In the genomic region with DNA sequence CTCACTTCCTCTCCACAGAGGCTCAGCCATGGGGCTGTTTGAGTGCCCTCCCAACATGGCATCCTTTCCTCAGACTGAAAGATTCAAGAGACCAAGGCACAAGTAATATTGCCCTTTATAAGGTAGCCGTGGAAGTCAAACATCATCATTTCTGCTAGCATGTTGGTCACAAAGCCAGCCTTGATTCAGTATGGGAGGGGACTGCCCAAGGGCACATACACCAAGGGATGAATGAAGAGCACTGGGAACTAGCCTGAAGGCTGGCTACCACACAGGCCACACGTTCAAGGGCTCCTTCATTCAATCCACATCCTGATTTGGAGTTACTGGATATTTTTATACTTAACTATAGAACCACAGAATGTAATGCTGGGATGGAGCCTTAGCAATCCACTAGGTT, we compare ENCODE assay signal across 30 cellular contexts. TPM values are rescaled to one million over a fixed set of nuclear protein-coding genes. Genes with fewer than 3 reads are reported as not detected.
"Had no signal": no experiment of that assay in that cellular context is flagged by ENCODE, and none has a peak within 500 bp of the region (broad histone marks: within the 10 kb centered on the region; RNA-seq: fewer than 3 reads in every experiment).

No MANE protein-coding gene starts in this region.

- H3K27me3 ChIP-seq: adrenal gland, body of pancreas, colonic mucosa, gastrocnemius medialis, heart left ventricle had no signal

- DNase-seq: activated CD4-positive, alpha-beta T cell treated with anti-CD3 and anti-CD28 coated beads for 1 hour; activated CD4-positive, alpha-beta T cell treated with anti-CD3 and anti-CD28 coated beads, Interleukin-2, amount 50 U/mL, for 4 hours; activated CD8-positive, alpha-beta memory T cell treated with anti-CD3 and anti-CD28 coated beads for 24 hours; activated effector memory CD4-positive, alpha-beta T cell treated with anti-CD3 and anti-CD28 coated beads, Interleukin-2, amount 50 U/mL, for 16 hours; activated naive CD8-positive, alpha-beta T cell treated with anti-CD3 and anti-CD28 coated beads, Interleukin-2, amount 50 U/mL, for 24 hours; activated T-cell treated with anti-CD3 and anti-CD28 coated beads, Interleukin-2, amount 50 U/mL, for 4 hours; aorta; central memory CD4-positive, alpha-beta T cell; cerebellar nuclear complex; effector memory CD4-positive, alpha-beta T cell; glutamatergic neuron; T-helper 9 cell had no signal

- H3K27ac ChIP-seq: adrenal gland, body of pancreas, colonic mucosa, dorsolateral prefrontal cortex, gastrocnemius medialis, heart left ventricle, VCaP had no signal

- H3K27ac Mint-ChIP-seq: activated CD4-positive, alpha-beta T cell treated with anti-CD3 and anti-CD28 coated beads, Interleukin-2, amount 10 ng/mL, durations not matched to agents 7 days and 5 days; activated CD8-positive, alpha-beta T cell treated with anti-CD3 and anti-CD28 coated beads for 36 hours; activated naive CD4-positive, alpha-beta T cell treated with anti-CD3 and anti-CD28 coated beads for 36 hours; activated naive CD4-positive, alpha-beta T cell treated with anti-CD3 and anti-CD28 coated beads, Interleukin-2, amount 50 U/mL, for 24 hours; activated naive CD8-positive, alpha-beta T cell treated with anti-CD3 and anti-CD28 coated beads for 36 hours; activated naive CD8-positive, alpha-beta T cell treated with anti-CD3 and anti-CD28 coated beads, Interleukin-2, amount 50 U/mL, for 24 hours; activated T-helper 1 cell treated with anti-CD3 and anti-CD28 coated beads, Interleukin-12 subunit alpha, Interleukin-12 subunit beta, Interleukin-2, Interleukin-4 antibody, amounts not matched to agents 30 ng/mL and 10 ng/mL and 1 ng/mL, durations not matched to agents 14 hours and 24 hours and 36 hours; activated T-helper 2 cell treated with anti-CD3 and anti-CD28 coated beads, Interferon-gamma antibody, Interleukin-2, Interleukin-4, amounts not matched to agents 10 μg/mL and 5 μg/mL and 100 μg/mL, durations not matched to agents 14 hours and 24 hours and 36 hours; endodermal cell; T-cell; T-helper 1 cell treated with Interleukin-12 subunit alpha and Interleukin-12 subunit beta and Interleukin-4 antibody, amounts not matched to agents 30 μg/mL and 1 μg/mL, for 36 hours; WTC11 had no signal

- H3K4me1 ChIP-seq: body of pancreas, colonic mucosa had no signal

- H3K9me3 ChIP-seq: adrenal gland, body of pancreas, colonic mucosa, gastrocnemius medialis, heart left ventricle had no signal

- H3K36me3 Mint-ChIP-seq: activated naive CD4-positive, alpha-beta T cell treated with anti-CD3 and anti-CD28 coated beads, Interleukin-2, amount 50 U/mL, for 24 hours; activated naive CD8-positive, alpha-beta T cell treated with anti-CD3 and anti-CD28 coated beads for 36 hours; T-cell had no signal

- H3K9me3 Mint-ChIP-seq: activated CD4-positive, alpha-beta T cell treated with anti-CD3 and anti-CD28 coated beads, Interleukin-2, amount 10 ng/mL, durations not matched to agents 7 days and 5 days; activated CD8-positive, alpha-beta T cell treated with anti-CD3 and anti-CD28 coated beads for 36 hours; activated naive CD4-positive, alpha-beta T cell treated with anti-CD3 and anti-CD28 coated beads for 36 hours; activated naive CD4-positive, alpha-beta T cell treated with anti-CD3 and anti-CD28 coated beads, Interleukin-2, amount 50 U/mL, for 24 hours; activated naive CD8-positive, alpha-beta T cell treated with anti-CD3 and anti-CD28 coated beads for 36 hours; activated naive CD8-positive, alpha-beta T cell treated with anti-CD3 and anti-CD28 coated beads, Interleukin-2, amount 50 U/mL, for 24 hours; activated T-cell treated with anti-CD3 and anti-CD28 coated beads, Interleukin-2, amount 50 U/mL, for 4 hours; activated T-helper 1 cell treated with anti-CD3 and anti-CD28 coated beads, Interleukin-12 subunit alpha, Interleukin-12 subunit beta, Interleukin-2, Interleukin-4 antibody, amounts not matched to agents 30 ng/mL and 10 ng/mL and 1 ng/mL, durations not matched to agents 14 hours and 24 hours and 36 hours; activated T-helper 2 cell treated with anti-CD3 and anti-CD28 coated beads, Interferon-gamma antibody, Interleukin-2, Interleukin-4, amounts not matched to agents 10 μg/mL and 5 μg/mL and 100 μg/mL, durations not matched to agents 14 hours and 24 hours and 36 hours; T-cell; T-helper 1 cell treated with Interleukin-12 subunit alpha and Interleukin-12 subunit beta and Interleukin-4 antibody, amounts not matched to agents 30 μg/mL and 1 μg/mL, for 36 hours had no signal

- H3K4me3 Mint-ChIP-seq: activated CD4-positive, alpha-beta T cell treated with anti-CD3 and anti-CD28 coated beads, Interleukin-2, amount 10 ng/mL, durations not matched to agents 7 days and 5 days; activated CD8-positive, alpha-beta T cell treated with anti-CD3 and anti-CD28 coated beads for 36 hours; activated naive CD4-positive, alpha-beta T cell treated with anti-CD3 and anti-CD28 coated beads for 36 hours; activated naive CD4-positive, alpha-beta T cell treated with anti-CD3 and anti-CD28 coated beads, Interleukin-2, amount 50 U/mL, for 24 hours; activated naive CD8-positive, alpha-beta T cell treated with anti-CD3 and anti-CD28 coated beads for 36 hours; activated naive CD8-positive, alpha-beta T cell treated with anti-CD3 and anti-CD28 coated beads, Interleukin-2, amount 50 U/mL, for 24 hours; activated T-cell treated with anti-CD3 and anti-CD28 coated beads, Interleukin-2, amount 50 U/mL, for 4 hours; activated T-helper 1 cell treated with anti-CD3 and anti-CD28 coated beads, Interleukin-12 subunit alpha, Interleukin-12 subunit beta, Interleukin-2, Interleukin-4 antibody, amounts not matched to agents 30 ng/mL and 10 ng/mL and 1 ng/mL, durations not matched to agents 14 hours and 24 hours and 36 hours; endodermal cell; T-cell; T-helper 1 cell treated with Interleukin-12 subunit alpha and Interleukin-12 subunit beta and Interleukin-4 antibody, amounts not matched to agents 30 μg/mL and 1 μg/mL, for 36 hours; WTC11 had no signal

- H3K36me3 ChIP-seq: adrenal gland, colonic mucosa, gastrocnemius medialis had no signal

- H3K4me3 ChIP-seq: adrenal gland, body of pancreas, colonic mucosa, dorsolateral prefrontal cortex, gastrocnemius medialis, heart left ventricle had no signal

- H3K4me1 Mint-ChIP-seq: activated naive CD4-positive, alpha-beta T cell treated with anti-CD3 and anti-CD28 coated beads, Interleukin-2, amount 50 U/mL, for 24 hours; activated naive CD8-positive, alpha-beta T cell treated with anti-CD3 and anti-CD28 coated beads, Interleukin-2, amount 50 U/mL, for 24 hours; WTC11 had no signal

RNA-seq across cellular contexts. Expression of gene CPVL, which starts 39.3 kb away (rescaled TPM):
- total RNA-seq: activated CD4-positive, alpha-beta T cell treated with anti-CD3 and anti-CD28 coated beads, Interleukin-2, amount 10 ng/mL, durations not matched to agents 7 days and 5 days; activated CD8-positive, alpha-beta T cell treated with anti-CD3 and anti-CD28 coated beads for 36 hours; activated naive CD4-positive, alpha-beta T cell treated with anti-CD3 and anti-CD28 coated beads for 36 hours; activated naive CD8-positive, alpha-beta T cell treated with anti-CD3 and anti-CD28 coated beads for 36 hours; activated T-helper 1 cell treated with anti-CD3 and anti-CD28 coated beads, Interleukin-12 subunit alpha, Interleukin-12 subunit beta, Interleukin-2, Interleukin-4 antibody, amounts not matched to agents 30 ng/mL and 10 ng/mL and 1 ng/mL, durations not matched to agents 14 hours and 24 hours and 36 hours; activated T-helper 2 cell treated with anti-CD3 and anti-CD28 coated beads, Interferon-gamma antibody, Interleukin-2, Interleukin-4, amounts not matched to agents 10 μg/mL and 5 μg/mL and 100 μg/mL, durations not matched to agents 14 hours and 24 hours and 36 hours had no signal
